In genomic region chr9:91177661-91178280, GRCh38 we compare ENCODE assay signal across 8 cellular contexts.
A peak's percentile ranks its signal among the peaks of the same experiment; 100 is the strongest.
DNase-seq lines count a peak whose midpoint lies in the region; ATAC-seq, FAIRE-seq and TF ChIP-seq lines count a peak whose summit lies in the region.

No MANE protein-coding gene starts in this region.

- H4K12ac ChIP-seq in trophoblast cell (ENCODE audit: low read depth, low read length), result no peak overlapping the region

- H3K4me3 ChIP-seq in Peyer's patch, result no peak overlapping the region
- peak overlapping the region in 1 of 3 donors; percentile 19 for H3K4me3 ChIP-seq in breast epithelium
- no peak overlapping the region for H3K4me3 ChIP-seq in trophoblast cell (ENCODE audit: low read depth, low read length)

- H3K4me1 ChIP-seq in Peyer's patch (peaks cover 0 to 21% (median 4%) of the 10 kb centered on the region in 4 donors), breast epithelium (peaks cover 0 to 10% of the 10 kb centered on the region in 2 donors), trophoblast cell (ENCODE audit: control insufficient read depth in 1 of 2, insufficient read depth in 2 of 2, low read length in 2 of 2) (peaks cover 0 to 5% of the 10 kb centered on the region in 2 experiments)

- ATAC-seq in GM19328 (IDR thresholded peaks at IDR 0.05; ENCODE audit: unreplicated experiment) (no peak), GM21529 (IDR thresholded peaks at IDR 0.05; ENCODE audit: unreplicated experiment) (no peak)

- no peak overlapping the region for H3K18ac ChIP-seq in trophoblast cell (ENCODE audit: low read length)

- H3K27ac ChIP-seq in Peyer's patch (no peak overlapping the region), breast epithelium (peak overlapping the region; percentile 62 to 77), trophoblast cell (ENCODE audit: low read depth, low read length) (no peak overlapping the region)

- no peak overlapping the region for H2BK5ac ChIP-seq in trophoblast cell (ENCODE audit: low read depth, low read length, poor library complexity)

- H3K4ac ChIP-seq in trophoblast cell (ENCODE audit: low read depth, low read length), result no peak overlapping the region

- H3K27me3 ChIP-seq in Peyer's patch, result no peaks in the 10 kb centered on the region
- no peaks in the 10 kb centered on the region for H3K27me3 ChIP-seq in breast epithelium
- H3K27me3 ChIP-seq in trophoblast cell (ENCODE audit: insufficient read depth, low read length), result no peaks in the 10 kb centered on the region

- no peak overlapping the region for H2AFZ ChIP-seq in trophoblast cell (ENCODE audit: insufficient read depth, low read length, poor library complexity)

- peak; percentile 26 for FAIRE-seq in GM19239 (lab: Jason Lieb, UNC)

- no CpG with 5 or more reads among the region's 15 CpGs for WGBS in trophoblast cell (ENCODE audit: extremely low coverage, insufficient coverage, insufficient read length)

- no peak overlapping the region for H3K4me2 ChIP-seq in trophoblast cell (ENCODE audit: low read length)

- no peak overlapping the region for H2AK5ac ChIP-seq in trophoblast cell (ENCODE audit: low read length)

- H3K9me3 ChIP-seq in Peyer's patch, result no peaks in the 10 kb centered on the region
- H3K9me3 ChIP-seq in breast epithelium, result no peaks in the 10 kb centered on the region
- no peaks in the 10 kb centered on the region for H3K9me3 ChIP-seq in trophoblast cell (ENCODE audit: insufficient read depth, low read depth, low read length)

- H2BK12ac ChIP-seq in trophoblast cell (ENCODE audit: low read length), result no peak overlapping the region

- no peak for TF ChIP-seq POLR2A in Peyer's patch (IDR thresholded peaks at IDR 0.05)
- no peak for TF ChIP-seq POLR2A in breast epithelium (IDR thresholded peaks at IDR 0.05)

- H4K91ac ChIP-seq in trophoblast cell (ENCODE audit: low read depth, low read length), result peak overlapping the region; percentile 8

- no peak overlapping the region for H3K9ac ChIP-seq in trophoblast cell (ENCODE audit: low read length)

- H3K23ac ChIP-seq in trophoblast cell (ENCODE audit: low read length), result no peak overlapping the region

- no peak overlapping the region for H2BK120ac ChIP-seq in trophoblast cell (ENCODE audit: insufficient read depth, low read length, poor library complexity)

- H3K36me3 ChIP-seq in Peyer's patch (no peaks in the 10 kb centered on the region), breast epithelium (no peaks in the 10 kb centered on the region), trophoblast cell (ENCODE audit: control insufficient read depth in 1 of 2, insufficient read depth in 2 of 2, low read length in 2 of 2) (no peaks in the 10 kb centered on the region)

- no peak overlapping the region for H4K8ac ChIP-seq in trophoblast cell (ENCODE audit: low read depth, low read length)

- TF ChIP-seq CTCF in Peyer's patch (IDR thresholded peaks at IDR 0.05), result no peak
- TF ChIP-seq CTCF in breast epithelium (IDR thresholded peaks at IDR 0.05), result no peak

- H3K14ac ChIP-seq in trophoblast cell (ENCODE audit: low read length), result no peak overlapping the region

- H3K79me1 ChIP-seq in trophoblast cell (ENCODE audit: low read length), result peaks cover 2% of the 10 kb centered on the region

- no peaks in the 10 kb centered on the region for H3K79me2 ChIP-seq in trophoblast cell (ENCODE audit: control insufficient read depth, insufficient read depth, low read length, poor library complexity)

- DNase-seq in GM19239 (ENCODE audit: insufficient read length, low spot score) (no peak), Peyer's patch (peak; percentile 52 to 71 (median 56)), breast epithelium (ENCODE audit: low spot score in 2 of 2) (peak in 1 of 2 donors; percentile 59), trophoblast cell (no peak), HK-2 (ENCODE audit: unreplicated experiment) (no peak), DMS153 treated with DMSO at 0.1 percent for 48 hours (lab: John Stamatoyannopoulos, UW; ENCODE audit: unreplicated experiment) (no peak)

- intact Hi-C loops in breast epithelium (cut with DNase I; ENCODE audit: low total_unique reads), result no loop called here

Comparison
In these comparisons a context has a peak if more than half of its experiments do, and no peak if none do; other contexts are left out.
1. DNase-seq: peak in Peyer's patch (3 of 3); none in GM19239 (single experiment), trophoblast cell (0 of 2), HK-2 (single experiment) and DMS153 treated with DMSO at 0.1 percent for 48 hours (single experiment).
2. H3K27ac ChIP-seq: peak in breast epithelium (2 of 2); none in Peyer's patch (0 of 4) and trophoblast cell (single experiment).